ENCODE assay signal across 14 cellular contexts in genomic region chr19:5934779-5935472, GRCh38. TPM values are rescaled to one million over a fixed set of nuclear protein-coding genes. Genes with fewer than 3 reads are reported as not detected.
DNase-seq lines count a peak whose midpoint lies in the region; ATAC-seq, FAIRE-seq and TF ChIP-seq lines count a peak whose summit lies in the region.
"Had no signal": no experiment of that assay in that cellular context is flagged by ENCODE, and none has a peak within 500 bp of the region (broad histone marks: within the 10 kb centered on the region; RNA-seq: fewer than 3 reads in every experiment).

No MANE protein-coding gene starts in this region.

- peak; percentile 84 for DNase-seq in EL
- DNase-seq in astrocyte (ENCODE audit: low read depth) = no peak
- DNase-seq in heart right ventricle = no peak
- no peak for DNase-seq in sciatic nerve (ENCODE audit: low spot score)
- DNase-seq in left colon = no peak
- DNase-seq: DMS79 treated with DMSO at 0.1 percent for 48 hours; effector memory CD4-positive, alpha-beta T cell; Karpas-422; mesendoderm; stimulated activated CD4-positive, alpha-beta T cell treated with anti-CD3 and anti-CD28 coated beads, Interleukin-4, amount 100 ng/mL, for 1 hour; T-helper 1 cell had no signal

- peak overlapping the region; percentile 49 for H3K4me2 ChIP-seq in astrocyte (ENCODE audit: low read length)

- H3K4me1 ChIP-seq in astrocyte (ENCODE audit: insufficient read depth, low read length) (peaks cover 13% of the 10 kb centered on the region), heart right ventricle (peaks cover 6 to 42% (median 28%) of the 10 kb centered on the region in 9 donors)

- H3K9me3 ChIP-seq in astrocyte (ENCODE audit: insufficient read depth, low read depth, low read length) = no peaks in the 10 kb centered on the region
- no peaks in the 10 kb centered on the region for H3K9me3 ChIP-seq in heart right ventricle

- no peaks in the 10 kb centered on the region for H3K9me3 Mint-ChIP-seq in astrocyte (ENCODE audit: unreplicated experiment)

- peaks cover 60% of the 10 kb centered on the region for H4K20me1 ChIP-seq in astrocyte (ENCODE audit: insufficient read depth, low read length)

- no peak for FAIRE-seq in astrocyte (lab: Jason Lieb, UNC)

- ATAC-seq in heart right ventricle (peak; percentile 37 to 74 (median 66)), sciatic nerve (peak; percentile 64), left colon (no peak), HG03354 (IDR thresholded peaks at IDR 0.05; ENCODE audit: poor library complexity, severe bottlenecking, unreplicated experiment) (no peak), HG03175 (IDR thresholded peaks at IDR 0.05; ENCODE audit: unreplicated experiment) (no peak), GM21786 (IDR thresholded peaks at IDR 0.05; ENCODE audit: unreplicated experiment) (no peak)

- intact Hi-C loops in heart right ventricle (cut with DNase I) = no loop called here
- intact Hi-C loops in sciatic nerve (cut with DNase I) = no loop called here
- intact Hi-C loops in left colon (cut with DNase I, micrococcal nuclease) = no loop called here

- H2AFZ ChIP-seq in astrocyte (ENCODE audit: low read depth, low read length) = no peak overlapping the region

- TF ChIP-seq CTCF in astrocyte (IDR thresholded peaks at IDR 0.05; ENCODE audit: insufficient read depth, low read depth, low read length) (no peak), heart right ventricle (IDR thresholded peaks at IDR 0.05) (no peak)

- H3K36me3 Mint-ChIP-seq in astrocyte (ENCODE audit: low read depth, unreplicated experiment) = peaks cover 15% of the 10 kb centered on the region

- peaks cover 4% of the 10 kb centered on the region for H3K79me2 ChIP-seq in astrocyte (ENCODE audit: insufficient read depth, low read length)

- H3K27me3 ChIP-seq in astrocyte (ENCODE audit: insufficient read depth, low read length) (no peaks in the 10 kb centered on the region), heart right ventricle (no peaks in the 10 kb centered on the region)

- H3K36me3 ChIP-seq in astrocyte (ENCODE audit: insufficient read depth, low read length) (peaks cover 8% of the 10 kb centered on the region), heart right ventricle (peaks cover 0 to 96% (median 17%) of the 10 kb centered on the region in 9 donors)

- peak overlapping the region; percentile 64 for H3K27ac Mint-ChIP-seq in astrocyte (ENCODE audit: unreplicated experiment)

- WGBS in heart right ventricle, 2 donors = 57 to 69% methylated on average over 16 of the region's 16 CpGs

- H3K4me3 ChIP-seq in astrocyte (ENCODE audit: insufficient read depth, low read depth, low read length) (no peak overlapping the region), heart right ventricle (peak overlapping the region in 2 of 10 donors; percentile 3 to 8)

- H3K9ac ChIP-seq in astrocyte (ENCODE audit: low read length) = peak overlapping the region; percentile 33

- peaks cover 5% of the 10 kb centered on the region for H3K4me1 Mint-ChIP-seq in astrocyte (ENCODE audit: low read depth, unreplicated experiment)

- H3K27ac ChIP-seq in astrocyte (ENCODE audit: low read depth, low read length) (no peak overlapping the region), heart right ventricle (peak overlapping the region in 9 of 10 donors; percentile 15 to 77 (median 50))

- H3K27me3 Mint-ChIP-seq in astrocyte (ENCODE audit: low read depth, unreplicated experiment) = no peaks in the 10 kb centered on the region

- no peak overlapping the region for H3K4me3 Mint-ChIP-seq in astrocyte (ENCODE audit: unreplicated experiment)

RNA-seq across cellular contexts. Expression of gene CAPS, which starts 20.9 kb away (rescaled TPM):
- total RNA-seq in astrocyte (6.2 and 7.2 TPM in 2 replicates), heart right ventricle (1 to 10 TPM; 1.3 to 4.2 (median 2.8) TPM), sciatic nerve (80.2 TPM), left colon (10 to 100 TPM; 14.3 to 18.6 TPM)
- polyA plus RNA-seq in heart right ventricle = 10 to 100 TPM in 1 of 2 donors, 1 to 10 TPM in 1; 3.2 to 14.1 TPM

RNA-seq across cellular contexts. Expression of gene VMAC, which starts 30.3 kb away (rescaled TPM):
- 3.9 and 4.2 TPM in 2 replicates for total RNA-seq in astrocyte
- 1 to 10 TPM; 1.3 to 3.9 (median 2.5) TPM for total RNA-seq in heart right ventricle
- 1 to 10 TPM; 1.4 to 5.8 TPM for polyA plus RNA-seq in heart right ventricle
- 7.1 TPM for total RNA-seq in sciatic nerve
- total RNA-seq in left colon = 1 to 10 TPM; 6.0 to 6.3 TPM

RNA-seq across cellular contexts. Expression of gene NDUFA11, which starts 31.3 kb away (rescaled TPM):
- 286 and 305 TPM in 2 replicates for total RNA-seq in astrocyte
- 100 to 1,000 TPM; 451 to 574 (median 513) TPM for total RNA-seq in heart right ventricle
- 1,000 to 10,000 TPM in 1 of 2 donors, 100 to 1,000 TPM in 1; 760 to 1,143 TPM for polyA plus RNA-seq in heart right ventricle
- total RNA-seq in sciatic nerve = 134 TPM
- 100 to 1,000 TPM; 175 to 187 TPM for total RNA-seq in left colon

RNA-seq across cellular contexts. Expression of gene RANBP3, which starts 43.0 kb away (rescaled TPM):
- total RNA-seq in astrocyte (61.3 and 70.5 TPM in 2 replicates), heart right ventricle (10 to 100 TPM; 51.4 to 76.1 (median 63.3) TPM), sciatic nerve (76.3 TPM), left colon (10 to 100 TPM; 44.2 to 50.3 TPM)
- 10 to 100 TPM; 29.5 to 45.2 TPM for polyA plus RNA-seq in heart right ventricle

Comparison
In these comparisons a context has a peak if more than half of its experiments do, and no peak if none do; other contexts are left out.
1. ATAC-seq: peak in heart right ventricle (8 of 8) and sciatic nerve (single experiment); none in left colon (single experiment), HG03354 (single experiment), HG03175 (single experiment) and GM21786 (single experiment).